33 cellular contexts compared by ENCODE assay signal in the genomic region with DNA sequence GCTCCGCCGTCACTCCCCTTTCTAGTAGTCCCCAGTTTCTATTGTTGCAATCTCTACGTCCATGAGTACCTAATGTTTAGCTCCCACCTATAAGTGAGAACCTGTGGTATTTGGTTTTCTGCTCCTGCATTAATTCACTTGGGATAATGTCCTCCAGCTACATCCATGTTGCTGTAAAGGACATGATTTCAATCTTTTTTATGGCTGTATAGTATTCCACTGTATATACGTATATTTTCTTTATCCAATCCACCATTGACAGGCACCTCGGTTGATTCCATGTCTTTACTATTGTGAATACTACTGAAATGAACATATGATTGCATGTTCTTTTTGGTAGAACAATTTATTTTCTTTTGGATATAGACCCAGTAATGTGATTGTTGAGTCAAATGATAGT.
"Had no signal": no experiment of that assay in that cellular context is flagged by ENCODE, and none has a peak within 500 bp of the region (broad histone marks: within the 10 kb centered on the region; RNA-seq: fewer than 3 reads in every experiment).

No MANE protein-coding gene starts in this region.

- DNase-seq: activated effector memory CD4-positive, alpha-beta T cell treated with anti-CD3 and anti-CD28 coated beads, Interleukin-2, amount 50 U/mL, for 16 hours; activated effector memory CD4-positive, alpha-beta T cell treated with Interleukin-2 at 50 U/mL for 16 hours; activated gamma-delta T cell; activated gamma-delta T cell treated with Interleukin-2 at 50 U/mL for 16 hours; activated naive CD4-positive, alpha-beta T cell; activated naive CD4-positive, alpha-beta T cell treated with anti-CD3 and anti-CD28 coated beads for 36 hours; activated naive CD4-positive, alpha-beta T cell treated with anti-CD3 and anti-CD28 coated beads, Interleukin-2, amount 10 ng/mL, durations not matched to agents 7 days and 5 days; activated naive CD4-positive, alpha-beta T cell treated with anti-CD3 and anti-CD28 coated beads, Interleukin-2, amount 50 U/mL, for 16 hours; activated naive CD4-positive, alpha-beta T cell treated with Interleukin-2 at 50 U/mL for 16 hours; activated naive CD8-positive, alpha-beta T cell treated with anti-CD3 and anti-CD28 coated beads for 36 hours; activated naive CD8-positive, alpha-beta T cell treated with anti-CD3 and anti-CD28 coated beads, Interleukin-2, amount 10 ng/mL, durations not matched to agents 7 days and 5 days; activated naive CD8-positive, alpha-beta T cell treated with anti-CD3 and anti-CD28 coated beads, Interleukin-2, amount 50 U/mL, for 24 hours; activated T-cell treated with anti-CD3 and anti-CD28 coated beads, Interleukin-2, amount 50 U/mL, for 4 hours; activated T-cell treated with anti-CD3 and anti-CD28 coated beads, Interleukin-2, amount 50 U/mL, for 48 hours; activated T-cell treated with anti-CD3 and anti-CD28 coated beads, Interleukin-2, amount 50 U/mL, for 72 hours; adrenal gland; amniotic stem cell; amygdala; anterior cingulate cortex; aorta; body of pancreas; brain microvascular endothelial cell; caudate nucleus; central memory CD4-positive, alpha-beta T cell; cerebellar nuclear complex had no signal

- H3K27me3 ChIP-seq: adrenal gland, ascending aorta, body of pancreas, brain microvascular endothelial cell, breast epithelium, cardiac muscle cell had no signal

- H3K4me1 ChIP-seq: adrenal gland, body of pancreas, breast epithelium had no signal

- H3K27ac ChIP-seq: adrenal gland, ascending aorta, body of pancreas, brain microvascular endothelial cell, breast epithelium, cardiac muscle cell had no signal

- FAIRE-seq: astrocyte, bronchial epithelial cell, colon had no signal

- H3K36me3 ChIP-seq: adrenal gland, ascending aorta, brain microvascular endothelial cell, breast epithelium, cardiac muscle cell had no signal

- H3K4me3 ChIP-seq: adrenal gland, ascending aorta, body of pancreas, breast epithelium, cardiac muscle cell had no signal

- H3K9me3 ChIP-seq: ascending aorta, body of pancreas, breast epithelium had no signal

- ATAC-seq: activated naive CD4-positive, alpha-beta T cell treated with anti-CD3 and anti-CD28 coated beads, Interleukin-2, amount 50 U/mL, for 72 hours; activated naive CD8-positive, alpha-beta T cell treated with anti-CD3 and anti-CD28 coated beads, Interleukin-2, amount 50 U/mL, for 24 hours; activated T-cell treated with anti-CD3 and anti-CD28 coated beads, Interleukin-2, amount 50 U/mL, for 4 hours; activated T-cell treated with anti-CD3 and anti-CD28 coated beads, Interleukin-2, amount 50 U/mL, for 72 hours; activated T-helper 17 cell treated with anti-CD3 and anti-CD28 coated beads, Interleukin-2, amount 50 U/mL, for 72 hours; body of pancreas had no signal
